In the genomic region with DNA sequence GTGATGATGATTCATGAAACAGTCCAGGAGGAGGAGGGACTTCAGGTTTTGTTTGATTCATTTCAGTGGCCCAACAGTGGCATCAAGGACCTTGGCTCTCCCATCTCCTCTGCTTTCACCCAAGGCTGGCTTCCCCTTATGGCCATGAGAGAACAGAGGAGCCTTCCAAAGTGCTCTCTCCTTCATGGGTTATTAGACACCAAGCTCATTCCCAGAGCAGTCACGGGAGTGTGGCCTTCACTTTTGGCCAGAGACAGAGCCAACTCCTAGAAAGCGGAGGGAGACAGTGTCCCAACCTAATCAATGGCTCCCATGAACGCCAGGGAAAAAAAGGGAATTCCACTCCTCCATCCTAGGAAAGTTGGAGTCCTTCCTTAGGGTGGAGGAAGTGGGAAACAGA, we compare ENCODE assay signal across 11 cellular contexts. TPM values are rescaled to one million over a fixed set of nuclear protein-coding genes. Genes with fewer than 3 reads are reported as not detected.
DNase-seq lines count a peak whose midpoint lies in the region; ATAC-seq and TF ChIP-seq lines count a peak whose summit lies in the region.
"Had no signal": no experiment of that assay in that cellular context is flagged by ENCODE, and none has a peak within 500 bp of the region (broad histone marks: within the 10 kb centered on the region; RNA-seq: fewer than 3 reads in every experiment).

No MANE protein-coding gene starts in this region.

- DNase-seq in IMR-90 (no peak), naive B cell (no peak), RKO (ENCODE audit: low spot score) (no peak), NCI-H526 (lab: John Stamatoyannopoulos, UW) (no peak)
- DNase-seq in activated naive CD8-positive, alpha-beta T cell treated with anti-CD3 and anti-CD28 coated beads, Interleukin-2, amount 10 ng/mL, durations not matched to agents 7 days and 5 days: no peak
- DNase-seq: NCI-H345; stimulated activated naive CD4-positive, alpha-beta T cell had no signal

- dilution Hi-C loops in IMR-90 (cut with HindIII; ENCODE audit: low sequenced_read_pairs, unreplicated experiment): no loop called here

- no peak overlapping the region for H2BK120ac ChIP-seq in IMR-90 (ENCODE audit: low read depth, low read length)

- H3K9me1 ChIP-seq in IMR-90 (ENCODE audit: insufficient read depth, low read length): peaks cover 20% of the 10 kb centered on the region

- CTCF ChIA-PET in IMR-90 (lab: Yijun Ruan, JAX): no interaction called here

- peaks cover 26% of the 10 kb centered on the region for H4K20me1 ChIP-seq in IMR-90 (ENCODE audit: insufficient read depth, low read length)

- peaks cover 5% of the 10 kb centered on the region for H3K4me1 ChIP-seq in IMR-90 (ENCODE audit: control insufficient read depth, insufficient read depth, low read length)

- H2BK20ac ChIP-seq in IMR-90 (ENCODE audit: low read depth, low read length): no peak overlapping the region

- peak overlapping the region; percentile 23 for H2AK5ac ChIP-seq in IMR-90 (ENCODE audit: low read depth, low read length)

- in situ Hi-C loops in IMR-90 (cut with MboI; ENCODE audit: low sequenced_read_pairs): no loop called here

- H2BK15ac ChIP-seq in IMR-90 (ENCODE audit: low read depth, low read length): no peak overlapping the region

- TF ChIP-seq CTCF in C4-2B (conservative IDR thresholded peaks at IDR 0.05): no peak
- TF ChIP-seq CTCF in IMR-90 (conservative IDR thresholded peaks at IDR 0.05; ENCODE audit: low read depth, low read length): no peak

- H3K4me2 ChIP-seq in IMR-90 (ENCODE audit: low read depth, low read length): peak overlapping the region; percentile 33; the same call in 1 of the 2 replicates

- no peaks in the 10 kb centered on the region for H3K27me3 Mint-ChIP-seq in activated naive CD8-positive, alpha-beta T cell treated with anti-CD3 and anti-CD28 coated beads, Interleukin-2, amount 10 ng/mL, durations not matched to agents 7 days and 5 days
- peaks cover 0 to 3% (median 0%) of the 10 kb centered on the region in 3 donors for H3K27me3 Mint-ChIP-seq in naive B cell

- H4K91ac ChIP-seq in IMR-90 (ENCODE audit: insufficient read depth, low read depth, low read length): no peak overlapping the region

- WGBS in IMR-90 (ENCODE audit: extremely low coverage in 2 of 2, insufficient read length in 1 of 2), 2 experiments: no CpG with 5 or more reads among the region's 3 CpGs

- peak overlapping the region; percentile 37; the same call in 1 of the 2 replicates for H3K23ac ChIP-seq in IMR-90 (ENCODE audit: low read depth, low read length)

- no peaks in the 10 kb centered on the region for H3K27me3 ChIP-seq in IMR-90 (ENCODE audit: control insufficient read depth, insufficient read depth, low read length)
- H3K27me3 ChIP-seq: breast epithelium had no signal

- H3K4ac ChIP-seq in IMR-90 (ENCODE audit: low read depth, low read length): no peak overlapping the region

- BruUV-seq in IMR-90 (replicated peaks; lab: Mats Ljungman, UMichigan): no TSS peak

- H3K14ac ChIP-seq in IMR-90 (replicated peaks; ENCODE audit: low read depth, low read length): no peak overlapping the region

- no peak overlapping the region for H3K18ac ChIP-seq in IMR-90 (ENCODE audit: low read depth, low read length)

- H3K27ac ChIP-seq in C4-2B (peak overlapping the region; percentile 96), IMR-90 (ENCODE audit: insufficient read depth, low read length) (no peak overlapping the region)

- TF ChIP-seq RAD21 in IMR-90 (IDR thresholded peaks at IDR 0.05; ENCODE audit: low read length): no peak

- H3K79me1 ChIP-seq in IMR-90 (ENCODE audit: low read depth in 1 of 2, low read length in 2 of 2): peaks cover 34 to 65% of the 10 kb centered on the region in 2 experiments

- H3K27ac Mint-ChIP-seq in activated naive CD8-positive, alpha-beta T cell treated with anti-CD3 and anti-CD28 coated beads, Interleukin-2, amount 10 ng/mL, durations not matched to agents 7 days and 5 days: peak overlapping the region; percentile 30
- peak overlapping the region; percentile 48 to 95 (median 84) for H3K27ac Mint-ChIP-seq in naive B cell

- intact Hi-C loops in IMR-90 (cut with micrococcal nuclease): no loop called here

- H3K56ac ChIP-seq in IMR-90 (ENCODE audit: extremely low read depth, insufficient read depth, low read length): no peak overlapping the region

- no peak overlapping the region for H3K4me3 ChIP-seq in IMR-90 (ENCODE audit: insufficient read depth, low read depth, low read length)

- peak overlapping the region; percentile 30 for H2AK9ac ChIP-seq in IMR-90 (replicated peaks; ENCODE audit: low read depth, low read length, poor library complexity)

- no peak overlapping the region for H2BK5ac ChIP-seq in IMR-90 (ENCODE audit: low read depth, low read length, poor library complexity, severe bottlenecking)

- POLR2A ChIA-PET in IMR-90 (lab: Charles Lee; ENCODE audit: unreplicated experiment): no interaction called here
- POLR2A ChIA-PET in activated naive CD8-positive, alpha-beta T cell treated with anti-CD3 and anti-CD28 coated beads, Interleukin-2, amount 10 ng/mL, durations not matched to agents 7 days and 5 days (lab: Charles Lee): interaction anchor here (0.6 to 1.0 kb wide), 3 partner anchors 10 to 533 kb away, joined by 4 to 7 read pairs (median 6); partner anchors contain the start of genes CAPN10 and RNPEPL1

- H3K9me3 ChIP-seq in IMR-90 (ENCODE audit: control insufficient read depth, insufficient read depth, low read length): no peaks in the 10 kb centered on the region
- H3K9me3 ChIP-seq: breast epithelium had no signal

- H3K9me3 Mint-ChIP-seq in activated naive CD8-positive, alpha-beta T cell treated with anti-CD3 and anti-CD28 coated beads, Interleukin-2, amount 10 ng/mL, durations not matched to agents 7 days and 5 days: no peaks in the 10 kb centered on the region
- H3K9me3 Mint-ChIP-seq in naive B cell: no peaks in the 10 kb centered on the region

- peaks cover 4% of the 10 kb centered on the region; the same call in 1 of the 2 replicates for H3K36me3 ChIP-seq in IMR-90 (ENCODE audit: control insufficient read depth, insufficient read depth, low read length)
- H3K36me3 ChIP-seq: breast epithelium had no signal

- no peak overlapping the region for H3K9ac ChIP-seq in IMR-90 (ENCODE audit: low read depth, low read length)

- no peak overlapping the region for H4K8ac ChIP-seq in IMR-90 (ENCODE audit: low read depth in 2 of 2, low read length in 2 of 2)

- ATAC-seq in IMR-90 (ENCODE audit: low read depth) (no peak), naive B cell (ENCODE audit: low read depth in 2 of 2) (no peak), GM18502 (IDR thresholded peaks at IDR 0.05; ENCODE audit: poor library complexity, unreplicated experiment) (no peak)
- ATAC-seq in activated naive CD8-positive, alpha-beta T cell treated with anti-CD3 and anti-CD28 coated beads, Interleukin-2, amount 10 ng/mL, durations not matched to agents 7 days and 5 days (ENCODE audit: low read depth): no peak
- ATAC-seq in activated CD4-positive, CD25-positive, alpha-beta regulatory T cell treated with anti-CD3 and anti-CD28 coated beads, Interleukin-2, amount 50 U/mL, for 24 hours: no peak

- TF ChIP-seq POLR2A in IMR-90 (IDR thresholded peaks at IDR 0.05; ENCODE audit: low read depth, low read length): no peak

- peaks cover 46% of the 10 kb centered on the region for H3K4me1 Mint-ChIP-seq in activated naive CD8-positive, alpha-beta T cell treated with anti-CD3 and anti-CD28 coated beads, Interleukin-2, amount 10 ng/mL, durations not matched to agents 7 days and 5 days
- H3K4me1 Mint-ChIP-seq in naive B cell: peaks cover 48 to 68% (median 50%) of the 10 kb centered on the region in 3 donors

- H3K36me3 Mint-ChIP-seq in activated naive CD8-positive, alpha-beta T cell treated with anti-CD3 and anti-CD28 coated beads, Interleukin-2, amount 10 ng/mL, durations not matched to agents 7 days and 5 days: peaks cover 17% of the 10 kb centered on the region
- no peaks in the 10 kb centered on the region for H3K36me3 Mint-ChIP-seq in naive B cell

- no peak overlapping the region for H2AFZ ChIP-seq in IMR-90 (replicated peaks; ENCODE audit: low read length, poor library complexity)

- H3K4me3 Mint-ChIP-seq in activated naive CD8-positive, alpha-beta T cell treated with anti-CD3 and anti-CD28 coated beads, Interleukin-2, amount 10 ng/mL, durations not matched to agents 7 days and 5 days: peak overlapping the region; percentile 83
- peak overlapping the region; percentile 32 to 91 (median 77) for H3K4me3 Mint-ChIP-seq in naive B cell

- H4K5ac ChIP-seq in IMR-90 (ENCODE audit: low read depth, low read length): no peak overlapping the region

RNA-seq across cellular contexts. Expression of gene DUSP28, which starts 0.9 kb away (rescaled TPM):
- 1.1 and 2.5 TPM in 2 replicates for total RNA-seq in IMR-90 (2012; rRNA removed)
- polyA plus RNA-seq in IMR-90 (2012; rRNA removed) (3.3 TPM in 2 replicates), naive B cell (ENCODE audit: low read depth in 6 of 6) (10 to 100 TPM; 20.5 to 39.0 (median 24.7) TPM)
- 3.0 and 3.2 TPM in 2 replicates for polyA plus RNA-seq in IMR-90 (2012; cell fraction: cytosol; rRNA removed)
- 2.6 and 5.3 TPM in 2 replicates for polyA plus RNA-seq in IMR-90 (2012; cell fraction: nucleus; rRNA removed; ENCODE audit: low replicate concordance)
- total RNA-seq in activated naive CD8-positive, alpha-beta T cell treated with anti-CD3 and anti-CD28 coated beads, Interleukin-2, amount 10 ng/mL, durations not matched to agents 7 days and 5 days: 10 to 100 TPM; 12.3 to 13.8 TPM

RNA-seq across cellular contexts. Expression of gene ANKMY1, which starts 1.5 kb away (rescaled TPM):
- 2.9 and 3.3 TPM in 2 replicates for total RNA-seq in IMR-90 (2012; rRNA removed)
- polyA plus RNA-seq in IMR-90 (2012; rRNA removed) (4.1 and 5.5 TPM in 2 replicates), naive B cell (ENCODE audit: low read depth in 6 of 6) (10 to 100 TPM in 2 of 6 donors, 1 to 10 TPM in 4; 5.8 to 21.1 (median 8.9) TPM)
- 2.3 and 2.6 TPM in 2 replicates for polyA plus RNA-seq in IMR-90 (2012; cell fraction: cytosol; rRNA removed)
- polyA plus RNA-seq in IMR-90 (2012; cell fraction: nucleus; rRNA removed; ENCODE audit: low replicate concordance): 16.4 and 17.5 TPM in 2 replicates
- total RNA-seq in activated naive CD8-positive, alpha-beta T cell treated with anti-CD3 and anti-CD28 coated beads, Interleukin-2, amount 10 ng/mL, durations not matched to agents 7 days and 5 days: 10 to 100 TPM; 50.9 to 53.2 TPM

RNA-seq across cellular contexts. Expression of gene RNPEPL1, which starts 9.0 kb away (rescaled TPM):
- total RNA-seq in IMR-90 (2012; rRNA removed): 3.8 and 3.9 TPM in 2 replicates
- polyA plus RNA-seq in IMR-90 (2012; rRNA removed) (15.9 and 18.7 TPM in 2 replicates), naive B cell (ENCODE audit: low read depth in 6 of 6) (10 to 100 TPM; 15.6 to 44.3 (median 28.3) TPM)
- polyA plus RNA-seq in IMR-90 (2012; cell fraction: cytosol; rRNA removed): 10.5 and 25.6 TPM in 2 replicates
- 31.4 and 92.4 TPM in 2 replicates for polyA plus RNA-seq in IMR-90 (2012; cell fraction: nucleus; rRNA removed; ENCODE audit: low replicate concordance)
- total RNA-seq in activated naive CD8-positive, alpha-beta T cell treated with anti-CD3 and anti-CD28 coated beads, Interleukin-2, amount 10 ng/mL, durations not matched to agents 7 days and 5 days: 100 to 1,000 TPM; 124 TPM

RNA-seq across cellular contexts. Expression of gene CAPN10, which starts 27.3 kb away (rescaled TPM):
- total RNA-seq in IMR-90 (2012; rRNA removed): 5.6 and 6.3 TPM in 2 replicates
- polyA plus RNA-seq in IMR-90 (2012; rRNA removed): 20.9 and 27.4 TPM in 2 replicates
- 11.6 and 19.3 TPM in 2 replicates for polyA plus RNA-seq in IMR-90 (2012; cell fraction: cytosol; rRNA removed)
- 72.5 and 181 TPM in 2 replicates for polyA plus RNA-seq in IMR-90 (2012; cell fraction: nucleus; rRNA removed; ENCODE audit: low replicate concordance)
- 10 to 100 TPM; 72.3 to 74.2 TPM for total RNA-seq in activated naive CD8-positive, alpha-beta T cell treated with anti-CD3 and anti-CD28 coated beads, Interleukin-2, amount 10 ng/mL, durations not matched to agents 7 days and 5 days
- polyA plus RNA-seq in naive B cell (ENCODE audit: low read depth in 6 of 6): 10 to 100 TPM in 1 of 6 donors, 1 to 10 TPM in 5; 1.4 to 19.0 (median 7.5) TPM

Comparison
In these comparisons a context has a peak if more than half of its experiments do, and no peak if none do; other contexts are left out.
1. RNA of gene ANKMY1, which starts 1.5 kb away (total RNA-seq): 50.9 to 53.2 TPM in activated naive CD8-positive, alpha-beta T cell treated with anti-CD3 and anti-CD28 coated beads, Interleukin-2, amount 10 ng/mL, durations not matched to agents 7 days and 5 days; 2.9 to 3.3 TPM in IMR-90; every median in the first group is over 10 times any median in the second.
2. RNA of gene RNPEPL1, which starts 9.0 kb away (total RNA-seq): 124 TPM in activated naive CD8-positive, alpha-beta T cell treated with anti-CD3 and anti-CD28 coated beads, Interleukin-2, amount 10 ng/mL, durations not matched to agents 7 days and 5 days; 3.8 to 3.9 TPM in IMR-90; every median in the first group is over 10 times any median in the second.